8 cellular contexts compared by ENCODE assay signal in the genomic region with DNA sequence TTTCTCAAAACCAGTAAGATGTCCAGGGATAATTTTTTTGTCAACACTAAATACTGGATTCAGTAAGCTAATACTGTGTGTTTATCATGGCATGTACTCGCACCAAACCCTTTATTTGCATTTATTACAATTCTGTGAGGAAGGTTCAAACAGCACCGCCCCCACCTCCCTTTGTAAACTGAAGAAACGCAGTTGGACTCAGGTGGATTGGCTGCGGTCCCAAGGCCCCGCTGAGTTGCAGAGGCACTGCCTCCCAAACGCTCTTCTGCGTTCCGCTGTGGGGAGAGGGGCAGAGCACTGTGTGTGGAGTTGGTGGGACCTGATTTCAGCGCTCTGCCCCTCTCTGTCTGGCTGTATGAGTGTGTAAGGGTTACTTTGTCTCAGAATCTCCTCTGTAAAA. TPM values are rescaled to one million over a fixed set of nuclear protein-coding genes. Genes with fewer than 3 reads are reported as not detected.
A peak's percentile ranks its signal among the peaks of the same experiment; 100 is the strongest.
DNase-seq lines count a peak whose midpoint lies in the region; ATAC-seq, FAIRE-seq and TF ChIP-seq lines count a peak whose summit lies in the region.

No MANE protein-coding gene starts in this region.

- H3K4me1 Mint-ChIP-seq in CD8-positive, alpha-beta T cell (ENCODE audit: low read depth) = peaks cover 10% of the 10 kb centered on the region

- no peaks in the 10 kb centered on the region for H3K36me3 ChIP-seq in CD8-positive, alpha-beta T cell (ENCODE audit: insufficient read depth, low read length)
- peaks cover 24% of the 10 kb centered on the region; the same call in 1 of the 2 replicates for H3K36me3 ChIP-seq in SK-N-MC (ENCODE audit: insufficient read depth, low read length)
- peaks cover 4 to 11% of the 10 kb centered on the region in 2 donors for H3K36me3 ChIP-seq in kidney (ENCODE audit: control insufficient read depth in 1 of 2, insufficient read depth in 2 of 2, low read length in 2 of 2)

- H3K9ac ChIP-seq in SK-N-MC (ENCODE audit: insufficient read length) (no peak overlapping the region), kidney (ENCODE audit: low read length in 2 of 2) (no peak overlapping the region)

- peak overlapping the region; percentile 87 for H3K4me3 Mint-ChIP-seq in CD8-positive, alpha-beta T cell

- H3K36me3 Mint-ChIP-seq in CD8-positive, alpha-beta T cell = peaks cover 41% of the 10 kb centered on the region

- DNase-seq in CD8-positive, alpha-beta T cell = no peak
- peak in 1 of 2 experiments; percentile 43 for DNase-seq in HL-60 (ENCODE audit: low read depth in 1 of 2, low spot score in 1 of 2)
- DNase-seq in SK-N-MC (ENCODE audit: low read depth, low spot score) = no peak
- DNase-seq in kidney = peak; percentile 61
- DNase-seq in KBM-7 = no peak
- DNase-seq in SW480 (ENCODE audit: low spot score) = no peak
- DNase-seq in NCI-H446 (lab: John Stamatoyannopoulos, UW) = no peak

- in situ Hi-C loops in KBM-7 (cut with MboI; ENCODE audit: low pct_unique_long_range_greater_than_20kb, low sequenced_read_pairs) = no loop called here

- ATAC-seq in CD8-positive, alpha-beta T cell = no peak
- no peak for ATAC-seq in HG02852 (IDR thresholded peaks at IDR 0.05; ENCODE audit: unreplicated experiment)

- H3K27me3 Mint-ChIP-seq in CD8-positive, alpha-beta T cell (ENCODE audit: low read depth) = no peaks in the 10 kb centered on the region

- peak overlapping the region; percentile 18 for H3K27ac Mint-ChIP-seq in CD8-positive, alpha-beta T cell

- H3K4me1 ChIP-seq in CD8-positive, alpha-beta T cell (ENCODE audit: insufficient read depth, low read length) = peaks cover 16% of the 10 kb centered on the region
- H3K4me1 ChIP-seq in kidney (ENCODE audit: control insufficient read depth in 1 of 2, insufficient read depth in 1 of 2, low read depth in 1 of 2, low read length in 2 of 2) = peaks cover 5 to 12% of the 10 kb centered on the region in 2 donors

- CTCF ChIA-PET in CD8-positive, alpha-beta T cell (lab: Charles Lee) = interaction anchor here (1.0 to 12.8 kb wide), 19 partner anchors 8 to 316 kb away, joined by 3 to 160 read pairs (median 8); a partner anchor contains a TSS

- no peak for FAIRE-seq in kidney (lab: Jason Lieb, UNC)

- no peaks in the 10 kb centered on the region for H3K27me3 ChIP-seq in CD8-positive, alpha-beta T cell (ENCODE audit: insufficient read depth, low read length)
- no peaks in the 10 kb centered on the region for H3K27me3 ChIP-seq in HL-60 (ENCODE audit: insufficient read depth, poor library complexity, severe bottlenecking)

- POLR2A ChIA-PET in CD8-positive, alpha-beta T cell (lab: Charles Lee) = interaction anchor here (0.7 to 1.9 kb wide), 5 partner anchors 21 to 77 kb away, joined by 3 to 4 read pairs (median 3); a partner anchor contains a TSS

- H3K9me3 Mint-ChIP-seq in CD8-positive, alpha-beta T cell = no peaks in the 10 kb centered on the region

- intact Hi-C loops in CD8-positive, alpha-beta T cell (cut with DNase I, micrococcal nuclease) = loop anchor here (1.0 to 2.0 kb wide), 5 partner anchors 38 to 315 kb away; a partner anchor contains a TSS
- intact Hi-C loops in kidney (cut with DNase I) = no loop called here

- no peak overlapping the region for H3K27ac ChIP-seq in CD8-positive, alpha-beta T cell (ENCODE audit: low read depth, low read length)
- H3K27ac ChIP-seq in HL-60 (replicated peaks) = peak overlapping the region; percentile 99
- peak overlapping the region; percentile 37; the same call in 1 of the 2 replicates for H3K27ac ChIP-seq in SK-N-MC
- H3K27ac ChIP-seq in kidney (ENCODE audit: low read depth in 2 of 2, low read length in 2 of 2) = no peak overlapping the region

- H3K9me3 ChIP-seq in CD8-positive, alpha-beta T cell (ENCODE audit: low read length) = no peaks in the 10 kb centered on the region
- H3K9me3 ChIP-seq in SK-N-MC (ENCODE audit: low read depth, low read length) = no peaks in the 10 kb centered on the region
- H3K9me3 ChIP-seq in kidney (ENCODE audit: control insufficient read depth in 1 of 2, low read length in 2 of 2) = no peaks in the 10 kb centered on the region

- TF ChIP-seq CTCF in CD8-positive, alpha-beta T cell (IDR thresholded peaks at IDR 0.05) = no peak
- TF ChIP-seq CTCF in HL-60 (IDR thresholded peaks at IDR 0.05; ENCODE audit: insufficient read depth, low read length) = no peak
- TF ChIP-seq CTCF in kidney (IDR thresholded peaks at IDR 0.05; ENCODE audit: borderline replicate concordance, extremely low read depth, insufficient read depth) = no peak

- peak overlapping the region; percentile 87 for H3K4me3 ChIP-seq in CD8-positive, alpha-beta T cell (ENCODE audit: low read depth, low read length)
- H3K4me3 ChIP-seq in HL-60 (replicated peaks; ENCODE audit: insufficient read depth, low read length) (peak overlapping the region; percentile 62), SK-N-MC (peak overlapping the region; percentile 76; the same call in 1 of the 2 replicates), kidney (ENCODE audit: low read length in 2 of 2) (no peak overlapping the region)

RNA-seq across cellular contexts. Expression of a gene that starts 1.2 kb away (rescaled TPM):
- total RNA-seq in CD8-positive, alpha-beta T cell = 1 to 10 TPM; 3.9 to 4.1 TPM
- 11.6 TPM for total RNA-seq in kidney
- 11.6 TPM for polyA plus RNA-seq in kidney (ENCODE audit: insufficient read depth, low read depth, low replicate concordance)

RNA-seq across cellular contexts. Expression of a gene that starts 20.8 kb away (rescaled TPM):
- total RNA-seq in CD8-positive, alpha-beta T cell = 10 to 100 TPM; 18.2 to 21.0 TPM
- total RNA-seq in kidney = 62.8 TPM
- 48.9 TPM for polyA plus RNA-seq in kidney (ENCODE audit: insufficient read depth, low read depth, low replicate concordance)

RNA-seq across cellular contexts. Expression of a gene that starts 23.6 kb away (rescaled TPM):
- total RNA-seq in CD8-positive, alpha-beta T cell = 1 to 10 TPM; 5.1 to 6.0 TPM
- total RNA-seq in kidney = 15.5 TPM
- 47.3 TPM for polyA plus RNA-seq in kidney (ENCODE audit: insufficient read depth, low read depth, low replicate concordance)

RNA-seq across cellular contexts. Expression of a gene that starts 38.4 kb away (rescaled TPM):
- 10 to 100 TPM; 24.6 to 31.3 TPM for total RNA-seq in CD8-positive, alpha-beta T cell
- 6.6 TPM for total RNA-seq in kidney
- polyA plus RNA-seq in kidney (ENCODE audit: insufficient read depth, low read depth, low replicate concordance) = 3.4 TPM

RNA-seq across cellular contexts. Expression of a gene that starts 52.8 kb away (rescaled TPM):
- total RNA-seq in CD8-positive, alpha-beta T cell = 100 to 1,000 TPM; 162 to 172 TPM
- total RNA-seq in kidney = 56.3 TPM
- 11.4 TPM for polyA plus RNA-seq in kidney (ENCODE audit: insufficient read depth, low read depth, low replicate concordance)

Comparison
In these comparisons a context has a peak if more than half of its experiments do, and no peak if none do; other contexts are left out.
1. H3K27ac ChIP-seq: peak in HL-60 (single experiment) and SK-N-MC (single experiment); none in CD8-positive, alpha-beta T cell (single experiment) and kidney (0 of 2).
2. H3K4me3 ChIP-seq: peak in CD8-positive, alpha-beta T cell (single experiment), HL-60 (single experiment) and SK-N-MC (single experiment); none in kidney (0 of 2).